Comparison of ENCODE assay signal across 1 cellular context in genomic region chr2:157809212-157809611, GRCh38.
TF ChIP-seq lines count a peak whose summit lies in the region.

No MANE protein-coding gene starts in this region.

TF ChIP-seq in K562, 482 proteins besides CTCF, POLR2A, EP300 and RAD21 (continued from another document):
- TF ChIP-seq PBX2 (CRISPR knock-in tag; IDR thresholded peaks at IDR 0.05; ENCODE audit: low read depth) (no peak), PBX2 (tag; conservative IDR thresholded peaks at IDR 0.05; ENCODE audit: low read depth) (peak; percentile 74), MAFK (IDR thresholded peaks at IDR 0.05; ENCODE audit: low read length) (peak; percentile 17; the same call in 1 of the 2 replicates), GATA2 (CRISPR knock-in tag; IDR thresholded peaks at IDR 0.05) (0 out of 2 replicates have a peak, but pooled peaks have one; percentile 10), GABPA (tag; conservative IDR thresholded peaks at IDR 0.05; ENCODE audit: low read depth) (no peak), SMARCC2 (IDR thresholded peaks at IDR 0.05; ENCODE audit: low read depth) (0 out of 2 replicates have a peak, but pooled peaks have one; percentile 38), POLR3A (IDR thresholded peaks at IDR 0.05; ENCODE audit: borderline replicate concordance, extremely low read depth, insufficient read depth, insufficient read length) (no peak), TAF1 (IDR thresholded peaks at IDR 0.05; ENCODE audit: control insufficient read depth, extremely low read depth, insufficient read depth, low read length, severe bottlenecking) (no peak), ZMIZ1 (IDR thresholded peaks at IDR 0.05; ENCODE audit: low read depth in 2 of 2, low read length in 2 of 2) (no peak), PRMT5 (CRISPR knock-in tag; IDR thresholded peaks at IDR 0.05) (no peak), FOSL1 (tag; conservative IDR thresholded peaks at IDR 0.05) (peak; percentile 72), TAF9B (IDR thresholded peaks at IDR 0.05; ENCODE audit: partially characterized antibody) (peak; percentile 18), DACH1 (IDR thresholded peaks at IDR 0.05; ENCODE audit: partially characterized antibody) (peak; percentile 71), C11orf30 (IDR thresholded peaks at IDR 0.05; ENCODE audit: low read depth) (peak; percentile 37; the same call in 1 of the 2 replicates), KLF13 (tag; IDR thresholded peaks at IDR 0.05; ENCODE audit: borderline replicate concordance, low read depth) (no peak), GATAD2A (IDR thresholded peaks at IDR 0.05) (no peak), POU5F1 (IDR thresholded peaks at IDR 0.05; ENCODE audit: borderline replicate concordance, low read depth, low read length, partially characterized antibody) (no peak), TFAP4 (CRISPR knock-in tag; IDR thresholded peaks at IDR 0.05; ENCODE audit: borderline replicate concordance) (peak; percentile 41; the same call in 1 of the 2 replicates), ARID1B (IDR thresholded peaks at IDR 0.05) (peak; percentile 47; the same call in 1 of the 2 replicates), ZNF280B (CRISPR knock-in tag; IDR thresholded peaks at IDR 0.05) (no peak), WHSC1 (IDR thresholded peaks at IDR 0.05; ENCODE audit: low read length) (no peak), OTX1 (CRISPR knock-in tag; IDR thresholded peaks at IDR 0.05) (no peak), SAP30 (IDR thresholded peaks at IDR 0.05; ENCODE audit: borderline replicate concordance, insufficient read depth, low read depth, low read length, poor library complexity, severe bottlenecking) (no peak), ATF3 (IDR thresholded peaks at IDR 0.05) (peak; percentile 63), ATF3 (CRISPR knock-in tag; conservative IDR thresholded peaks at IDR 0.05) (no peak), MEIS2 (IDR thresholded peaks at IDR 0.05; ENCODE audit: partially characterized antibody) (peak; percentile 68), ARID3A (IDR thresholded peaks at IDR 0.05; ENCODE audit: borderline replicate concordance, low read depth, low read length) (no peak), MAFG (tag; conservative IDR thresholded peaks at IDR 0.05) (peak; percentile 31), ATF7 (IDR thresholded peaks at IDR 0.05) (no peak)
TF ChIP-seq in K562: peak in this region for 17.
